8 cellular contexts compared by ENCODE assay signal in the genomic region with DNA sequence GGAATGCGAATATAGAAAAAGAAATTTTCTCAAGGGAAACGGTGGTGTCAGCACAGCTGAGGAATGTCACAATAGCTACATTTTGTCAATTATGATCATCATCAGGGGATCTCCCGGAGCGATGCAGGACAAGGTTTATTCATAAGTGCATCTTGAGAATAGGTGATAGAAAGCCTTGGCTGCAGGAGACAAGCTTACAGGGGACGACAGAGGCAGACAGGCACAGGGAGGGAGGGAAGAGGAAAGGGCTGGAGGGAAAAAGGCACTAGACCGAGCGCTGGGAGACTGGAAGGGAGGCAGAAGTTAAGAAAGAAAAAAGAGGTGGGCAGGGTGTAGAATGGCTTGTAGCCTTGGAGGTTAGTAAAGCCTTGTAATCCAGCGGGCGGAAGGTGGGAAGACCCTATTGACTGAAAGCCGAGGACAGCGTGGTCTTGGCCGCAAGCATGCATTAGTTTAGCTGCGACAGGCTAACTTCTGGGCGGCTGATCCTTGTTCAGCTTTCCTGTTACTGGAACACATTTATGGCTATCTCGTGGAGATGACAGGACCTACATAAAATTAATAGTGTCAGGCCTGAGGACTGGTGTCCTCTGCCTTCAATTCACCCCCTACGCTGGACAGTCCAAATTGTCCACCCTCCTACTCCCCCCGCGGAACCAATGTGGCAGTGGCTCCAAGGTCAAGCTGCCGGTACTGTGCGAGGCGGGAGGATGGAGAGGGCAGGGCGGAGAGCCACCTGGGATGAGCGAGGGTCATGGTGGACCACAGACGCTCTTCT. TPM values are rescaled to one million over a fixed set of nuclear protein-coding genes. Genes with fewer than 3 reads are reported as not detected.
DNase-seq lines count a peak whose midpoint lies in the region; ATAC-seq and TF ChIP-seq lines count a peak whose summit lies in the region.

No MANE protein-coding gene starts in this region.

- peaks cover 33% of the 10 kb centered on the region for H3K79me2 ChIP-seq in PC-3 (ENCODE audit: low read length)

- H3K27me3 ChIP-seq in PC-3 (ENCODE audit: low read length), result no peaks in the 10 kb centered on the region
- no peaks in the 10 kb centered on the region for H3K27me3 ChIP-seq in effector memory CD4-positive, alpha-beta T cell (replicated peaks; ENCODE audit: control insufficient read depth, insufficient read depth, low read length, poor library complexity, severe bottlenecking)

- peak overlapping the region; percentile 99 for H3K4me3 ChIP-seq in PC-3 (ENCODE audit: low read length)
- H3K4me3 ChIP-seq in effector memory CD4-positive, alpha-beta T cell (ENCODE audit: insufficient read depth, low read depth, low read length, poor library complexity, severe bottlenecking), result peak overlapping the region; percentile 91

- no TSS peak for BruUV-seq in PC-3 (replicated peaks; lab: Mats Ljungman, UMichigan)

- H3K4me3 Mint-ChIP-seq in type B pancreatic cell, result peak overlapping the region; percentile 89

- peaks cover 16% of the 10 kb centered on the region for H3K4me1 ChIP-seq in PC-3 (ENCODE audit: insufficient read depth, low read length)
- H3K4me1 ChIP-seq in effector memory CD4-positive, alpha-beta T cell (ENCODE audit: control insufficient read depth, insufficient read depth, low read length, poor library complexity, severe bottlenecking), result peaks cover 16% of the 10 kb centered on the region

- no peaks in the 10 kb centered on the region for H3K9me2 ChIP-seq in PC-3 (replicated peaks; ENCODE audit: low read length)

- H4K20me1 ChIP-seq in PC-3 (ENCODE audit: low read length), result peaks cover 9% of the 10 kb centered on the region

- H3K27me3 Mint-ChIP-seq in type B pancreatic cell, result no peaks in the 10 kb centered on the region

- peak overlapping the region; percentile 92 for H3K27ac Mint-ChIP-seq in type B pancreatic cell

- H2AFZ ChIP-seq in PC-3 (ENCODE audit: low read length), result peak overlapping the region; percentile 99

- TF ChIP-seq CTCF in C4-2B (conservative IDR thresholded peaks at IDR 0.05) (no peak), PC-3 (conservative IDR thresholded peaks at IDR 0.05; ENCODE audit: low read depth, low read length) (no peak), type B pancreatic cell (conservative IDR thresholded peaks at IDR 0.05) (no peak), GM13977 (IDR thresholded peaks at IDR 0.05; ENCODE audit: extremely low read depth, insufficient read depth, missing control alignments) (no peak)

- peaks cover 27% of the 10 kb centered on the region for H3K4me1 Mint-ChIP-seq in type B pancreatic cell (ENCODE audit: unreplicated experiment)

- H3F3A ChIP-seq in PC-3 (ENCODE audit: low read length, unreplicated experiment), result no peaks in the 10 kb centered on the region

- H3K9me3 Mint-ChIP-seq in type B pancreatic cell, result no peaks in the 10 kb centered on the region

- POLR2A ChIA-PET in PC-3 (lab: Charles Lee; ENCODE audit: unreplicated experiment), result interaction anchor here (0.5 to 0.6 kb wide), 2 partner anchors 1571 to 1797 kb away, joined by 3 to 4 read pairs; no protein-coding TSS in a partner anchor

- in situ Hi-C loops in GM13977 (cut with MboI; ENCODE audit: low pct_unique_long_range_greater_than_20kb, low sequenced_read_pairs, unreplicated experiment), result no loop called here

- DNase-seq in PC-3, result no peak
- DNase-seq in effector memory CD4-positive, alpha-beta T cell, result peak in 1 of 3 donors; percentile 1
- DNase-seq in midbrain (lab: John Stamatoyannopoulos, UW), result peak; percentile 53
- DNase-seq in type B pancreatic cell (ENCODE audit: extremely low spot score, unreplicated experiment), result no peak
- DNase-seq in activated effector memory CD4-positive, alpha-beta T cell treated with Interleukin-2 at 50 U/mL for 16 hours, result no peak
- no peak for DNase-seq in HuH-7 (ENCODE audit: low spot score)
- no peak for DNase-seq in GM13977 (ENCODE audit: low spot score)

- peak overlapping the region; percentile 58 for H3K27ac ChIP-seq in C4-2B
- H3K27ac ChIP-seq in PC-3 (ENCODE audit: low read length), result no peak overlapping the region
- H3K27ac ChIP-seq in effector memory CD4-positive, alpha-beta T cell (ENCODE audit: insufficient read depth, low read length, poor library complexity, severe bottlenecking), result peak overlapping the region; percentile 60

- H3K4me2 ChIP-seq in PC-3 (ENCODE audit: low read length), result peak overlapping the region; percentile 92

- intact Hi-C loops in PC-3 (cut with micrococcal nuclease), result loop anchor here (2.0 to 10.0 kb wide), 9 partner anchors 63 to 1265 kb away; no protein-coding TSS in a partner anchor

- H3K36me3 ChIP-seq in PC-3 (ENCODE audit: low read depth, low read length), result no peaks in the 10 kb centered on the region
- no peaks in the 10 kb centered on the region for H3K36me3 ChIP-seq in effector memory CD4-positive, alpha-beta T cell (ENCODE audit: control insufficient read depth, insufficient read depth, low read length)

- H3K9ac ChIP-seq in PC-3 (ENCODE audit: low read length), result peak overlapping the region; percentile 78

- ATAC-seq in PC-3, result peak; percentile 3; the same call in 1 of the 2 replicates

- H3K36me3 Mint-ChIP-seq in type B pancreatic cell, result no peaks in the 10 kb centered on the region

- CTCF ChIA-PET in PC-3 (lab: Charles Lee), result interaction anchor here (0.6 to 1.2 kb wide), 2 partner anchors 11 to 469 kb away, joined by 3 read pairs; no protein-coding TSS in a partner anchor

- H3K9me3 ChIP-seq in PC-3 (ENCODE audit: low read length), result no peaks in the 10 kb centered on the region
- no peaks in the 10 kb centered on the region for H3K9me3 ChIP-seq in effector memory CD4-positive, alpha-beta T cell (ENCODE audit: control insufficient read depth, low read length)

RNA-seq across cellular contexts. Expression of a gene that starts 1.5 kb away (rescaled TPM):
- total RNA-seq in PC-3 (2014; rRNA removed) (12.8 and 15.8 TPM in 2 replicates), type B pancreatic cell (ENCODE audit: low replicate concordance) (56.1 and 57.3 TPM in 2 replicates)
